ENCODE assay signal across 22 cellular contexts in genomic region chr14:23460960-23461359, GRCh38. TPM values are rescaled to one million over a fixed set of nuclear protein-coding genes. Genes with fewer than 3 reads are reported as not detected.
DNase-seq lines count a peak whose midpoint lies in the region; ATAC-seq, FAIRE-seq and TF ChIP-seq lines count a peak whose summit lies in the region.
"Had no signal": no experiment of that assay in that cellular context is flagged by ENCODE, and none has a peak within 500 bp of the region (broad histone marks: within the 10 kb centered on the region; RNA-seq: fewer than 3 reads in every experiment).

No MANE protein-coding gene starts in this region.

- no peak overlapping the region for H2BK12ac ChIP-seq in H1 (ENCODE audit: low read depth, low read length)

- peak overlapping the region; percentile 14 for H2AFZ ChIP-seq in HCT116 (ENCODE audit: low read depth, low read length, poor library complexity, severe bottlenecking)
- no peak overlapping the region for H2AFZ ChIP-seq in H1 (ENCODE audit: low read length)
- H2AFZ ChIP-seq: GM23248 had no signal

- ATAC-seq in HCT116 (peak; percentile 45; the same call in 1 of the 2 replicates), HG03095 (IDR thresholded peaks at IDR 0.05; ENCODE audit: unreplicated experiment) (no peak)
- ATAC-seq: A549 had no signal

- H3K9me3 ChIP-seq in HCT116 (ENCODE audit: control insufficient read depth in 1 of 2, insufficient read depth in 1 of 2, low read depth in 1 of 2, low read length in 2 of 2) (no peaks in the 10 kb centered on the region), H1 (ENCODE audit: insufficient read depth in 2 of 2, low read depth in 1 of 2, low read length in 1 of 2) (peaks cover 0 to 2% of the 10 kb centered on the region in 2 experiments; a peak in 1 of 4 replicates)
- H3K9me3 ChIP-seq: A549 had no signal

- H3K4me1 ChIP-seq in HCT116 (ENCODE audit: control insufficient read depth in 1 of 2, insufficient read depth in 2 of 2, low read length in 2 of 2) (peaks cover 2 to 11% of the 10 kb centered on the region in 2 experiments; a peak in 3 of 4 replicates), H1 (replicated peaks in 1 of 4; ENCODE audit: control insufficient read depth in 3 of 4, insufficient read depth in 4 of 4, low read length in 3 of 4) (no peaks in the 10 kb centered on the region)

- no peaks in the 10 kb centered on the region for H3K36me3 Mint-ChIP-seq in type B pancreatic cell

- H3K4ac ChIP-seq in H1 (replicated peaks; ENCODE audit: insufficient read length, low read depth, low read length) = no peak overlapping the region

- POLR2A ChIA-PET in HCT116 (lab: Charles Lee) (no interaction called here), H1 (lab: Charles Lee; ENCODE audit: partially characterized antibody) (interaction anchor here (1.3 kb wide), 1 partner anchor 14 kb away, joined by 3 read pairs; no protein-coding TSS in a partner anchor)

- CTCF ChIA-PET in HCT116 (lab: Charles Lee) = no interaction called here
- CTCF ChIA-PET in H1 (lab: Charles Lee; ENCODE audit: partially characterized antibody) = interaction anchor here (1.1 to 1.4 kb wide), 4 partner anchors 27 to 98 kb away, joined by 3 to 5 read pairs (median 4); no protein-coding TSS in a partner anchor

- H3K23ac ChIP-seq in H1 (ENCODE audit: insufficient read length) = no peak overlapping the region

- no peak overlapping the region for H4K8ac ChIP-seq in H1 (ENCODE audit: extremely low read depth, insufficient read depth, low read length)

- H3K27me3 ChIP-seq in HCT116 (ENCODE audit: insufficient read depth, low read length) (no peaks in the 10 kb centered on the region), H1 (replicated peaks in 1 of 4; ENCODE audit: control insufficient read depth in 3 of 4, extremely low read depth in 1 of 4, insufficient read depth in 3 of 4, low read length in 3 of 4) (no peaks in the 10 kb centered on the region)

- no peak overlapping the region for H2BK15ac ChIP-seq in H1 (ENCODE audit: low read length)

- no peak overlapping the region for H3K9ac ChIP-seq in HCT116 (ENCODE audit: low read length)
- no peak overlapping the region for H3K9ac ChIP-seq in H1 (replicated peaks in 1 of 4; ENCODE audit: extremely low read depth in 1 of 4, low read depth in 3 of 4, low read length in 3 of 4)
- H3K9ac ChIP-seq: GM23248 had no signal

- H3K56ac ChIP-seq in H1 (replicated peaks; ENCODE audit: insufficient read length, low read depth, low read length) = no peak overlapping the region

- H3K36me3 ChIP-seq in HCT116 (ENCODE audit: control insufficient read depth in 1 of 2, insufficient read depth in 2 of 2, low read length in 2 of 2) (no peaks in the 10 kb centered on the region), H1 (ENCODE audit: control insufficient read depth in 2 of 4, insufficient read depth in 4 of 4, low read length in 3 of 4) (no peaks in the 10 kb centered on the region)

- H3K27me3 Mint-ChIP-seq in type B pancreatic cell = peaks cover 9% of the 10 kb centered on the region

- FAIRE-seq in H1 (lab: Jason Lieb, UNC) = peak; percentile 66
- FAIRE-seq: A549, GM12892, GM18507 had no signal

- intact Hi-C loops in HCT116 (cut with micrococcal nuclease) = no loop called here

- TF ChIP-seq POLR2A in HCT116 (IDR thresholded peaks at IDR 0.05; ENCODE audit: borderline replicate concordance, extremely low read depth, insufficient read depth, insufficient read length) (no peak), H1 (IDR thresholded peaks at IDR 0.05; ENCODE audit: control extremely low read depth in 1 of 2, low read depth in 2 of 2, low read length in 2 of 2) (no peak)

- no peak overlapping the region for H3K27ac ChIP-seq in HCT116 (ENCODE audit: low read depth, low read length)
- no peak overlapping the region for H3K27ac ChIP-seq in H1 (ENCODE audit: low read depth, low read length)
- H3K27ac ChIP-seq: 22Rv1, A549, C4-2B, GM23248 had no signal

- no peak overlapping the region for H2BK20ac ChIP-seq in H1 (ENCODE audit: low read length)

- RAD21 ChIA-PET in HCT116 (lab: Charles Lee; ENCODE audit: low non-redundant PET in 1 of 2, low total read pairs in 2 of 2, uncharacterized antibody in 2 of 2, unreplicated experiment in 2 of 2) = no interaction called here

- TF ChIP-seq CTCF in HCT116 (IDR thresholded peaks at IDR 0.05 in 2 of 3, conservative IDR thresholded peaks at IDR 0.05 in 1 of 3; ENCODE audit: borderline replicate concordance in 1 of 3, insufficient read depth in 1 of 3, low read depth in 2 of 3, low read length in 2 of 3) = 0 out of 6 replicates have a peak, but pooled peaks of 1 of the 3 experiments have one; percentile 2
- peak in 1 of 3 experiments; percentile 32; a peak in 1 of 4 replicates for TF ChIP-seq CTCF in H1 (IDR thresholded peaks at IDR 0.05; ENCODE audit: control extremely low read depth in 1 of 3, insufficient read depth in 1 of 3, low read depth in 1 of 3, low read length in 3 of 3)
- TF ChIP-seq CTCF in type B pancreatic cell (conservative IDR thresholded peaks at IDR 0.05) = peak; percentile 24

- H4K20me1 ChIP-seq in HCT116 (ENCODE audit: insufficient read depth) (no peaks in the 10 kb centered on the region), H1 (replicated peaks in 1 of 2; ENCODE audit: control insufficient read depth in 1 of 2, insufficient read depth in 2 of 2, low read length in 2 of 2) (no peaks in the 10 kb centered on the region)

- H3K4me3 ChIP-seq in HCT116 (replicated peaks in 1 of 2; ENCODE audit: low read depth in 1 of 2, low read length in 2 of 2) = no peak overlapping the region
- H3K4me3 ChIP-seq in H1 (ENCODE audit: extremely low read depth in 1 of 4, insufficient read depth in 2 of 4, low read depth in 3 of 4, low read length in 4 of 4) = no peak overlapping the region
- H3K4me3 ChIP-seq: A549, GM23248 had no signal

- H3K4me1 Mint-ChIP-seq in type B pancreatic cell (ENCODE audit: unreplicated experiment) = no peaks in the 10 kb centered on the region

- no peaks in the 10 kb centered on the region for H3K79me2 ChIP-seq in HCT116 (ENCODE audit: insufficient read depth, low read length)
- H3K79me2 ChIP-seq in H1 (ENCODE audit: control insufficient read depth in 1 of 2, insufficient read depth in 2 of 2, low read length in 2 of 2) = no peaks in the 10 kb centered on the region

- no peak overlapping the region for H3K4me3 Mint-ChIP-seq in type B pancreatic cell
- H3K4me3 Mint-ChIP-seq: CD4-positive, alpha-beta T cell had no signal

- no peaks in the 10 kb centered on the region for H3K9me3 Mint-ChIP-seq in type B pancreatic cell
- H3K9me3 Mint-ChIP-seq: CD4-positive, alpha-beta T cell had no signal

- no peak overlapping the region for H3K18ac ChIP-seq in H1 (ENCODE audit: extremely low read depth, low read length)

- no peak for TF ChIP-seq RAD21 in HCT116 (IDR thresholded peaks at IDR 0.05; ENCODE audit: low read depth)
- no peak; a peak in 1 of 4 replicates for TF ChIP-seq RAD21 in H1 (IDR thresholded peaks at IDR 0.05 in 1 of 2, conservative IDR thresholded peaks at IDR 0.05 in 1 of 2; ENCODE audit: low read depth in 2 of 2, low read length in 2 of 2)

- no peaks in the 10 kb centered on the region for H3K23me2 ChIP-seq in H1 (ENCODE audit: low read depth, low read length)

- no peaks in the 10 kb centered on the region for H3K9me2 ChIP-seq in HCT116 (ENCODE audit: insufficient read depth)

- H4K91ac ChIP-seq in H1 (replicated peaks; ENCODE audit: insufficient read length, low read length) = no peak overlapping the region

- H2BK120ac ChIP-seq in H1 (replicated peaks; ENCODE audit: low read depth, low read length) = no peak overlapping the region

- H2AK5ac ChIP-seq in H1 (ENCODE audit: low read depth, low read length) = no peak overlapping the region

- no peaks in the 10 kb centered on the region for H3K79me1 ChIP-seq in H1 (ENCODE audit: low read depth, low read length)

- TF ChIP-seq EP300 in H1 (IDR thresholded peaks at IDR 0.05; ENCODE audit: borderline replicate concordance in 1 of 2, low read depth in 2 of 2, low read length in 2 of 2) = no peak

- H3K27ac Mint-ChIP-seq in type B pancreatic cell = no peak overlapping the region
- H3K27ac Mint-ChIP-seq: CD4-positive, alpha-beta T cell had no signal

- no peak overlapping the region for H4K5ac ChIP-seq in H1 (ENCODE audit: insufficient read length, low read depth, low read length)

- BruUV-seq in HCT116 (replicated peaks; lab: Mats Ljungman, UMichigan) = no TSS peak

- H3K4me2 ChIP-seq in HCT116 (ENCODE audit: low read length) (no peak overlapping the region), H1 (ENCODE audit: insufficient read depth in 1 of 2, low read depth in 2 of 2, low read length in 2 of 2) (no peak overlapping the region)
- H3K4me2 ChIP-seq: A549 had no signal

- H2BK5ac ChIP-seq in H1 (ENCODE audit: low read depth, low read length) = no peak overlapping the region

- DNase-seq in NCI-H82 (lab: John Stamatoyannopoulos, UW) = peak; percentile 20
- no peak for DNase-seq in NCI-H82 treated with DMSO at 0.1 percent for 48 hours (lab: John Stamatoyannopoulos, UW; ENCODE audit: unreplicated experiment)
- no peak for DNase-seq in HCT116 (ENCODE audit: low read depth, low spot score)
- DNase-seq in H1 (ENCODE audit: low read depth in 1 of 2, low spot score in 2 of 2) = no peak
- DNase-seq in type B pancreatic cell (ENCODE audit: extremely low spot score, unreplicated experiment) = no peak
- DNase-seq in SKM-1 (lab: John Stamatoyannopoulos, UW; ENCODE audit: unreplicated experiment) = no peak
- no peak for DNase-seq in T1000 (lab: John Stamatoyannopoulos, UW)
- DNase-seq: AML-193; CD4-positive, alpha-beta T cell; DMS153; DMS79 treated with DMSO at 0.1 percent for 48 hours; GF-D8; GM23248; H7 had no signal

- no peak overlapping the region for H3K14ac ChIP-seq in H1 (ENCODE audit: insufficient read length)

RNA-seq across cellular contexts. Expression of gene NGDN, which starts 8.5 kb away (rescaled TPM):
- total RNA-seq in HCT116 (2021; ENCODE audit: unreplicated experiment) = 42.0 TPM
- polyA plus RNA-seq in HCT116 (2012) = 56.6 and 64.1 TPM in 2 replicates
- 48.8 and 56.0 TPM in 2 replicates for total RNA-seq in H1 (2021; fragmentation: NEBNext Ultra II Directional; extraction: Animal tissue kit (Norgen Biotek cat#: 25700))
- polyA plus RNA-seq in H1 (2011; rRNA removed) = 22.4 and 39.8 TPM in 2 replicates
- 65.2 TPM for polyA plus RNA-seq in H1 (2011; cell fraction: cytosol; rRNA removed)
- polyA plus RNA-seq in H1 (2011; cell fraction: nucleus; rRNA removed) = 25.3 TPM
- 54.0 to 81.0 TPM (median 68.1 TPM) in 4 replicates for polyA plus RNA-seq in H1 (2012, experiment 1 of 2)
- polyA plus RNA-seq in H1 (2012, experiment 2 of 2) = 8.9 TPM
- polyA plus RNA-seq in H1 (2013, experiment 1 of 2) = 78.2 TPM
- polyA plus RNA-seq in H1 (2013, experiment 2 of 2) = 73.8 TPM
- polyA minus RNA-seq in H1 (2011; rRNA and poly(A)+ RNA removed) = 32.5 and 41.8 TPM in 2 replicates
- 12.8 TPM for polyA minus RNA-seq in H1 (2011; cell fraction: cytosol; rRNA and poly(A)+ RNA removed)
- 35.4 TPM for polyA minus RNA-seq in H1 (2011; cell fraction: nucleus; rRNA and poly(A)+ RNA removed)
- total RNA-seq in type B pancreatic cell (ENCODE audit: low replicate concordance) = 36.5 and 51.1 TPM in 2 replicates

RNA-seq across cellular contexts. Expression of gene MYH7, which starts 25.5 kb away (rescaled TPM):
- total RNA-seq in HCT116 (2021; ENCODE audit: unreplicated experiment) (not detected), type B pancreatic cell (ENCODE audit: low replicate concordance) (0.14 TPM in 1 of 2 replicates, not detected in the other)
- not detected in 2 replicates for polyA plus RNA-seq in HCT116 (2012)
- not detected in 2 replicates for total RNA-seq in H1 (2021; fragmentation: NEBNext Ultra II Directional; extraction: Animal tissue kit (Norgen Biotek cat#: 25700))
- 0.02 TPM in 1 of 2 replicates, not detected in the other for polyA plus RNA-seq in H1 (2011; rRNA removed)
- polyA plus RNA-seq in H1 (2011; cell fraction: cytosol; rRNA removed) = not detected
- polyA plus RNA-seq in H1 (2011; cell fraction: nucleus; rRNA removed) = 0.01 TPM
- 0.03 TPM in 1 of 4 replicates, not detected in the others for polyA plus RNA-seq in H1 (2012, experiment 1 of 2)
- polyA plus RNA-seq in H1 (2012, experiment 2 of 2) = not detected
- polyA plus RNA-seq in H1 (2013, experiment 1 of 2) = not detected
- under 0.01 TPM for polyA plus RNA-seq in H1 (2013, experiment 2 of 2)
- polyA minus RNA-seq in H1 (2011; rRNA and poly(A)+ RNA removed) = not detected in 2 replicates
- not detected for polyA minus RNA-seq in H1 (2011; cell fraction: cytosol; rRNA and poly(A)+ RNA removed)
- not detected for polyA minus RNA-seq in H1 (2011; cell fraction: nucleus; rRNA and poly(A)+ RNA removed)
- total RNA-seq: CD4-positive, alpha-beta T cell; GM23248; H7; HT-29 had no signal
- polyA plus RNA-seq: A549, BJ, GM23248 had no signal

RNA-seq across cellular contexts. Expression of gene MYH6, which starts 52.9 kb away (rescaled TPM):
- total RNA-seq in HCT116 (2021; ENCODE audit: unreplicated experiment) (not detected), type B pancreatic cell (ENCODE audit: low replicate concordance) (0.24 and 0.50 TPM in 2 replicates)
- not detected in 2 replicates for polyA plus RNA-seq in HCT116 (2012)
- not detected in 2 replicates for total RNA-seq in H1 (2021; fragmentation: NEBNext Ultra II Directional; extraction: Animal tissue kit (Norgen Biotek cat#: 25700))
- 0.03 and 0.05 TPM in 2 replicates for polyA plus RNA-seq in H1 (2011; rRNA removed)
- polyA plus RNA-seq in H1 (2011; cell fraction: cytosol; rRNA removed) = 0.06 TPM
- 0.16 TPM for polyA plus RNA-seq in H1 (2011; cell fraction: nucleus; rRNA removed)
- polyA plus RNA-seq in H1 (2012, experiment 1 of 2) = 0.04 to 0.08 TPM (median 0.08 TPM) in 3 of 4 replicates, not detected in the other
- not detected for polyA plus RNA-seq in H1 (2012, experiment 2 of 2)
- polyA plus RNA-seq in H1 (2013, experiment 1 of 2) = 0.04 TPM
- 0.02 TPM for polyA plus RNA-seq in H1 (2013, experiment 2 of 2)
- 0.25 TPM in 1 of 2 replicates, not detected in the other for polyA minus RNA-seq in H1 (2011; rRNA and poly(A)+ RNA removed)
- polyA minus RNA-seq in H1 (2011; cell fraction: cytosol; rRNA and poly(A)+ RNA removed) = not detected
- not detected for polyA minus RNA-seq in H1 (2011; cell fraction: nucleus; rRNA and poly(A)+ RNA removed)
- total RNA-seq: CD4-positive, alpha-beta T cell; GM23248; HT-29 had no signal
- polyA plus RNA-seq: A549, BJ, GM23248 had no signal
